ENCODE assay signal across 12 cellular contexts in genomic region chr7:64667311-64667710, GRCh38. TPM values are rescaled to one million over a fixed set of nuclear protein-coding genes. Genes with fewer than 3 reads are reported as not detected.
DNase-seq lines count a peak whose midpoint lies in the region; ATAC-seq and TF ChIP-seq lines count a peak whose summit lies in the region.
"Had no signal": no experiment of that assay in that cellular context is flagged by ENCODE, and none has a peak within 500 bp of the region (broad histone marks: within the 10 kb centered on the region; RNA-seq: fewer than 3 reads in every experiment).

No MANE protein-coding gene starts in this region.

- H3K9me3 ChIP-seq in SJCRH30 (replicated peaks), result peaks cover 7% of the 10 kb centered on the region; the same call in 1 of the 2 replicates
- H3K9me3 ChIP-seq: heart left ventricle had no signal

- ATAC-seq in stimulated activated memory B cell treated with anti-CD40 and anti-IgM and Interleukin-4, amounts not matched to agents 10 μg/mL and 1 μg/mL and 100 μg/mL, for 72 hours, result no peak
- no peak for ATAC-seq in GM19395 (IDR thresholded peaks at IDR 0.05; ENCODE audit: unreplicated experiment)
- no peak for ATAC-seq in HG03097 (IDR thresholded peaks at IDR 0.05; ENCODE audit: low FRiP score, unreplicated experiment)
- ATAC-seq: heart left ventricle had no signal

- DNase-seq in activated T-cell treated with anti-CD3 and anti-CD28 coated beads, Interleukin-2, amount 50 U/mL, for 24 hours, result no peak
- DNase-seq in activated T-cell treated with anti-CD3 and anti-CD28 coated beads for 4 hours (no peak), SJCRH30 (no peak), epithelial cell of esophagus (ENCODE audit: low read depth) (no peak)
- DNase-seq in activated effector memory CD4-positive, alpha-beta T cell treated with anti-CD3 and anti-CD28 coated beads, Interleukin-2, amount 50 U/mL, for 16 hours, result no peak
- DNase-seq: caudate nucleus, heart left ventricle, NCI-H524 had no signal

- H3K4me1 ChIP-seq in SJCRH30, result peaks cover 6% of the 10 kb centered on the region; the same call in 1 of the 2 replicates

- peak overlapping the region; percentile 96 for H3K27ac Mint-ChIP-seq in activated T-cell treated with anti-CD3 and anti-CD28 coated beads, Interleukin-2, amount 50 U/mL, for 24 hours
- peak overlapping the region; percentile 98 for H3K27ac Mint-ChIP-seq in stimulated activated memory B cell treated with anti-CD40 and anti-IgM and Interleukin-4, amounts not matched to agents 10 μg/mL and 1 μg/mL and 100 μg/mL, for 72 hours

- H3K4me3 ChIP-seq in SJCRH30, result peak overlapping the region; percentile 93
- H3K4me3 ChIP-seq in epithelial cell of esophagus (ENCODE audit: low read length), result peak overlapping the region; percentile 85

- H3K4me3 Mint-ChIP-seq in activated T-cell treated with anti-CD3 and anti-CD28 coated beads, Interleukin-2, amount 50 U/mL, for 24 hours, result peak overlapping the region; percentile 97
- H3K4me3 Mint-ChIP-seq in stimulated activated memory B cell treated with anti-CD40 and anti-IgM and Interleukin-4, amounts not matched to agents 10 μg/mL and 1 μg/mL and 100 μg/mL, for 72 hours, result peak overlapping the region; percentile 98

- H3K36me3 Mint-ChIP-seq in activated T-cell treated with anti-CD3 and anti-CD28 coated beads, Interleukin-2, amount 50 U/mL, for 24 hours (ENCODE audit: low read depth), result peaks cover 68% of the 10 kb centered on the region
- H3K36me3 Mint-ChIP-seq in stimulated activated memory B cell treated with anti-CD40 and anti-IgM and Interleukin-4, amounts not matched to agents 10 μg/mL and 1 μg/mL and 100 μg/mL, for 72 hours, result peaks cover 36% of the 10 kb centered on the region

- peak overlapping the region; percentile 94; the same call in 1 of the 2 replicates for H3K27ac ChIP-seq in SJCRH30
- H3K27ac ChIP-seq: parathyroid adenoma had no signal

- H3K9me3 Mint-ChIP-seq in activated T-cell treated with anti-CD3 and anti-CD28 coated beads, Interleukin-2, amount 50 U/mL, for 24 hours, result peaks cover 19% of the 10 kb centered on the region
- no peaks in the 10 kb centered on the region for H3K9me3 Mint-ChIP-seq in stimulated activated memory B cell treated with anti-CD40 and anti-IgM and Interleukin-4, amounts not matched to agents 10 μg/mL and 1 μg/mL and 100 μg/mL, for 72 hours

- H3K36me3 ChIP-seq in SJCRH30, result peaks cover 43% of the 10 kb centered on the region

- no peaks in the 10 kb centered on the region for H3K27me3 ChIP-seq in SJCRH30
- H3K27me3 ChIP-seq: heart left ventricle had no signal

- peaks cover 54% of the 10 kb centered on the region for H3K4me1 Mint-ChIP-seq in activated T-cell treated with anti-CD3 and anti-CD28 coated beads, Interleukin-2, amount 50 U/mL, for 24 hours (ENCODE audit: low read depth)
- H3K4me1 Mint-ChIP-seq in stimulated activated memory B cell treated with anti-CD40 and anti-IgM and Interleukin-4, amounts not matched to agents 10 μg/mL and 1 μg/mL and 100 μg/mL, for 72 hours, result peaks cover 52% of the 10 kb centered on the region

- H3K27me3 Mint-ChIP-seq in activated T-cell treated with anti-CD3 and anti-CD28 coated beads, Interleukin-2, amount 50 U/mL, for 24 hours, result no peaks in the 10 kb centered on the region
- H3K27me3 Mint-ChIP-seq in stimulated activated memory B cell treated with anti-CD40 and anti-IgM and Interleukin-4, amounts not matched to agents 10 μg/mL and 1 μg/mL and 100 μg/mL, for 72 hours, result no peaks in the 10 kb centered on the region

- no peak for TF ChIP-seq CTCF in epithelial cell of esophagus (IDR thresholded peaks at IDR 0.05; ENCODE audit: insufficient read depth, low read depth, low read length, missing control alignments)

RNA-seq across cellular contexts. Expression of gene ZNF107, which starts 1.4 kb away (rescaled TPM):
- 17.3 and 21.4 TPM in 2 replicates for total RNA-seq in SJCRH30 (2014; rRNA removed; shearing (Covaris generic))
